Comparison of ENCODE assay signal across 20 cellular contexts in the genomic region with DNA sequence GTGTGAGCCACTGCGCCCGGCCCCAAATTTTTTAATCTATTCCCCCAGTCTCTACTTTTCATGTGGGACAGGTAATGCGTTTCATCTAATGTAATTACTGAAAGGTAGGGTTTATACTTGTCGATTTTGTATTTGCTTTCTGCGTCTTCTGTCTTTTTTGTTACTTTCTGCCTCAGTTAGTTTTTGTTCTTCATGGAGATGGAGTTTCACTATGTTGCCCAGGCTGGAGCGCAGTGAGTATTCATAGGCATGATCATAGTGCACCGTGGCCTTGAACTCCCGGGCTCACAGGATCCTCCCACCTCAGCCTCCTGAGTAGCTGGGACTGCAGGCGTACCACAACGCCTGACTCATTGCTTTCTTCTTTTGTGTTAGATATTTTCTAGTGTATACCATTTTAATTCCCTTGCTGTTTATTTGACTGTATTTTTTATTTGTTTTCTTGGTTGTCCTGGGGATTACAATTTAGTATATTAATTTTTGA.
"Had no signal": no experiment of that assay in that cellular context is flagged by ENCODE, and none has a peak within 500 bp of the region (broad histone marks: within the 10 kb centered on the region; RNA-seq: fewer than 3 reads in every experiment).

No MANE protein-coding gene starts in this region.

- H3K27me3 ChIP-seq: cardiac muscle cell, dorsolateral prefrontal cortex, hepatocyte, tibial nerve had no signal

- H3K4me3 ChIP-seq: cardiac muscle cell, dorsolateral prefrontal cortex, hepatocyte, lower lobe of right lung, SK-N-MC, tibial nerve had no signal

- H3K9me3 Mint-ChIP-seq: activated B cell treated with CpG ODN at 0.5 μM for 24 hours; activated CD4-positive, alpha-beta T cell treated with anti-CD3 and anti-CD28 coated beads, Interleukin-2, amount 10 ng/mL, durations not matched to agents 24 days and 14 days; activated T-cell treated with anti-CD3 and anti-CD28 coated beads, Interleukin-2, amount 50 U/mL, for 4 hours; nephron had no signal

- H3K36me3 ChIP-seq: cardiac muscle cell had no signal

- H3K27ac Mint-ChIP-seq: activated B cell treated with CpG ODN at 0.5 μM for 24 hours, nephron had no signal

- H3K27me3 Mint-ChIP-seq: activated B cell treated with CpG ODN at 0.5 μM for 24 hours; activated CD4-positive, alpha-beta T cell treated with anti-CD3 and anti-CD28 coated beads, Interleukin-2, amount 10 ng/mL, durations not matched to agents 24 days and 14 days had no signal

- ATAC-seq: activated T-cell treated with anti-CD3 and anti-CD28 coated beads, Interleukin-2, amount 50 U/mL, for 4 hours; lower lobe of right lung; stimulated activated naive CD8-positive, alpha-beta T cell treated with anti-CD3 and anti-CD28 coated beads, Interleukin-15, Interleukin-2, amounts not matched to agents 100 U/mL and 50 U/mL, for 24 hours had no signal

- DNase-seq: activated B cell treated with CpG ODN at 0.5 μM for 24 hours; activated CD4-positive, alpha-beta T cell treated with anti-CD3 and anti-CD28 coated beads, Interleukin-2, amount 10 ng/mL, durations not matched to agents 24 days and 14 days; activated CD8-positive, alpha-beta memory T cell treated with anti-CD3 and anti-CD28 coated beads, Interleukin-2, amount 50 U/mL, for 4 hours; activated effector memory CD4-positive, alpha-beta T cell treated with Interleukin-2 at 50 U/mL for 16 hours; activated naive CD4-positive, alpha-beta T cell treated with anti-CD3 and anti-CD28 coated beads, Interleukin-2, amount 50 U/mL, for 16 hours; activated T-cell treated with anti-CD3 and anti-CD28 coated beads, Interleukin-2, amount 50 U/mL, for 4 hours; amniotic stem cell; dorsolateral prefrontal cortex; islet precursor cell; lower lobe of right lung; nucleus accumbens; retina; stimulated activated CD4-positive, alpha-beta T cell treated with anti-CD3 and anti-CD28 coated beads, Interleukin-2, amount 100 ng/mL, for 24 hours; stimulated activated naive CD8-positive, alpha-beta T cell treated with anti-CD3 and anti-CD28 coated beads, Interleukin-15, Interleukin-2, amounts not matched to agents 100 U/mL and 50 U/mL, for 24 hours; substantia nigra had no signal

- H3K27ac ChIP-seq: cardiac muscle cell, dorsolateral prefrontal cortex, hepatocyte, lower lobe of right lung, SK-N-MC, tibial nerve had no signal

- H3K9me3 ChIP-seq: lower lobe of right lung, tibial nerve had no signal

- H3K4me3 Mint-ChIP-seq: activated B cell treated with CpG ODN at 0.5 μM for 24 hours; activated CD4-positive, alpha-beta T cell treated with anti-CD3 and anti-CD28 coated beads, Interleukin-2, amount 10 ng/mL, durations not matched to agents 24 days and 14 days; activated T-cell treated with anti-CD3 and anti-CD28 coated beads, Interleukin-2, amount 50 U/mL, for 4 hours; nephron had no signal
